In genomic region chr6:65818576-65818975, GRCh38 we compare ENCODE assay signal across 9 cellular contexts.
"Had no signal": no experiment of that assay in that cellular context is flagged by ENCODE, and none has a peak within 500 bp of the region (broad histone marks: within the 10 kb centered on the region; RNA-seq: fewer than 3 reads in every experiment).

No MANE protein-coding gene starts in this region.

- H3K9ac ChIP-seq: GM23248 had no signal

- H3K9me3 ChIP-seq: HAP-1 had no signal

- H3K36me3 ChIP-seq: HAP-1 had no signal

- H3K27ac ChIP-seq: GM23248 had no signal

- DNase-seq: GM23248, GOT3, H7, HFFc6, KG1 had no signal

- H3K4me3 ChIP-seq: GM23248, HAP-1, K562 had no signal

- H3K4me3 Mint-ChIP-seq: HFFc6 had no signal

- FAIRE-seq: HTR-8/SVneo, K562 had no signal

- H2AFZ ChIP-seq: GM23248 had no signal

- ATAC-seq: HCT116, K562 had no signal

- H3K27ac Mint-ChIP-seq: HFFc6 had no signal
